In genomic region chr13:51192348-51192747, GRCh38 we compare ENCODE assay signal across 20 cellular contexts. TPM values are rescaled to one million over a fixed set of nuclear protein-coding genes. Genes with fewer than 3 reads are reported as not detected.
DNase-seq lines count a peak whose midpoint lies in the region; ATAC-seq and TF ChIP-seq lines count a peak whose summit lies in the region.
"Had no signal": no experiment of that assay in that cellular context is flagged by ENCODE, and none has a peak within 500 bp of the region (broad histone marks: within the 10 kb centered on the region; RNA-seq: fewer than 3 reads in every experiment).

No MANE protein-coding gene starts in this region.

- peak; percentile 26 to 38 for DNase-seq in cardiac fibroblast (ENCODE audit: low read depth in 2 of 2)
- peak; percentile 17 for DNase-seq in fibroblast of the aortic adventitia (ENCODE audit: low read depth)
- no peak for DNase-seq in NCI-H446 treated with DMSO at 0.1 percent for 48 hours (lab: John Stamatoyannopoulos, UW)
- DNase-seq in heart left ventricle, result no peak
- no peak for DNase-seq in hepatocyte (ENCODE audit: low spot score)
- DNase-seq in NCI-H748 (lab: John Stamatoyannopoulos, UW; ENCODE audit: unreplicated experiment), result no peak
- DNase-seq: ACHN, AML-193, DND-41, HFFc6, NCI-H1417, NCI-H187 treated with DMSO at 0.1 percent for 48 hours, NCI-H345, NCI-H526 had no signal

- H3K9me3 ChIP-seq in HEK293 (ENCODE audit: control insufficient read depth, insufficient read depth, low read depth, low read length), result no peaks in the 10 kb centered on the region
- H3K9me3 ChIP-seq in heart left ventricle, result no peaks in the 10 kb centered on the region
- no peaks in the 10 kb centered on the region for H3K9me3 ChIP-seq in hepatocyte (ENCODE audit: low read depth)
- H3K9me3 ChIP-seq: SJSA1 had no signal

- intact Hi-C loops in heart left ventricle (cut with DNase I), result no loop called here

- CTCF ChIA-PET in HEK293 (lab: Yijun Ruan, JAX), result no interaction called here

- no peaks in the 10 kb centered on the region for H3K27me3 ChIP-seq in ACC112 (ENCODE audit: insufficient read depth, low read length)
- H3K27me3 ChIP-seq in heart left ventricle, result no peaks in the 10 kb centered on the region
- no peaks in the 10 kb centered on the region for H3K27me3 ChIP-seq in hepatocyte
- H3K27me3 ChIP-seq: SJSA1 had no signal

- POLR2A ChIA-PET in HEK293 (lab: Yijun Ruan, JAX), result no interaction called here

- H3K4me3 ChIP-seq in ACC112 (ENCODE audit: low read depth, low read length), result no peak overlapping the region
- no peak overlapping the region for H3K4me3 ChIP-seq in HEK293 (ENCODE audit: low read depth, low read length)
- no peak overlapping the region for H3K4me3 ChIP-seq in cardiac fibroblast (replicated peaks in 1 of 2; ENCODE audit: low read depth in 2 of 2, low read length in 2 of 2)
- no peak overlapping the region for H3K4me3 ChIP-seq in fibroblast of the aortic adventitia (ENCODE audit: low read depth, low read length)
- H3K4me3 ChIP-seq in heart left ventricle, result no peak overlapping the region
- no peak overlapping the region for H3K4me3 ChIP-seq in hepatocyte
- H3K4me3 ChIP-seq: SJSA1 had no signal

- WGBS in heart left ventricle, 4 donors, result 78 to 96% (median 89%) methylated on average over 1 of the region's 1 CpG
- WGBS in hepatocyte (ENCODE audit: low lambda C conversion rate, missing lambda C conversion rate), result 90% methylated on average over 1 of the region's 1 CpG

- no peaks in the 10 kb centered on the region for H3K9me2 ChIP-seq in hepatocyte (replicated peaks; ENCODE audit: insufficient read depth)

- H3K27ac ChIP-seq in ACC112 (ENCODE audit: low read depth, low read length), result peak overlapping the region; percentile 56
- no peak overlapping the region for H3K27ac ChIP-seq in HEK293 (ENCODE audit: extremely low read depth, low read depth, low read length)
- H3K27ac ChIP-seq in heart left ventricle, result no peak overlapping the region
- no peak overlapping the region for H3K27ac ChIP-seq in hepatocyte
- H3K27ac ChIP-seq: C4-2B, KMS-11, SJSA1 had no signal

- H3K4me1 ChIP-seq in ACC112 (ENCODE audit: control insufficient read depth, insufficient read depth, low read length, unreplicated experiment) (peaks cover 11% of the 10 kb centered on the region), HEK293 (ENCODE audit: control insufficient read depth, insufficient read depth, low read length) (no peaks in the 10 kb centered on the region), heart left ventricle (no peaks in the 10 kb centered on the region), hepatocyte (ENCODE audit: insufficient read depth) (no peaks in the 10 kb centered on the region)
- H3K4me1 ChIP-seq: SJSA1 had no signal

- ATAC-seq in heart left ventricle, result no peak
- ATAC-seq: Panc1 had no signal

- peak overlapping the region; percentile 18 for H2AFZ ChIP-seq in ACC112 (ENCODE audit: low read length, unreplicated experiment)
- H2AFZ ChIP-seq in hepatocyte, result no peak overlapping the region

- TF ChIP-seq POLR2A in heart left ventricle (IDR thresholded peaks at IDR 0.05), result no peak

- H4K20me1 ChIP-seq in hepatocyte (ENCODE audit: insufficient read depth, poor library complexity, severe bottlenecking), result no peaks in the 10 kb centered on the region

- TF ChIP-seq CTCF in HEK293 (tag by site-specific recombination; IDR thresholded peaks at IDR 0.05), result no peak
- TF ChIP-seq CTCF in cardiac fibroblast (IDR thresholded peaks at IDR 0.05; ENCODE audit: low read depth, low read length), result no peak
- no peak for TF ChIP-seq CTCF in fibroblast of the aortic adventitia (IDR thresholded peaks at IDR 0.05; ENCODE audit: insufficient read depth, low read length)
- TF ChIP-seq CTCF in heart left ventricle (IDR thresholded peaks at IDR 0.05), result no peak
- no peak for TF ChIP-seq CTCF in hepatocyte (IDR thresholded peaks at IDR 0.05; ENCODE audit: poor library complexity)

- H3K36me3 ChIP-seq in ACC112 (ENCODE audit: insufficient read depth, low read length), result no peaks in the 10 kb centered on the region
- H3K36me3 ChIP-seq in HEK293 (ENCODE audit: control insufficient read depth in 2 of 2, insufficient read depth in 1 of 2, low read length in 2 of 2), result no peaks in the 10 kb centered on the region
- no peaks in the 10 kb centered on the region for H3K36me3 ChIP-seq in heart left ventricle
- no peaks in the 10 kb centered on the region for H3K36me3 ChIP-seq in hepatocyte (replicated peaks; ENCODE audit: insufficient read depth, low read depth)
- H3K36me3 ChIP-seq: SJSA1 had no signal

- H3K79me2 ChIP-seq in ACC112 (ENCODE audit: control insufficient read depth, insufficient read depth, low read length, unreplicated experiment) (no peaks in the 10 kb centered on the region), hepatocyte (no peaks in the 10 kb centered on the region)

- no peak overlapping the region for H3K4me2 ChIP-seq in hepatocyte
- H3K4me2 ChIP-seq: KMS-11 had no signal

TF ChIP-seq in HEK293, 187 proteins besides CTCF, POLR2A, EP300 and RAD21:
- TF ChIP-seq SP2 (tag by site-specific recombination; IDR thresholded peaks at IDR 0.05), result no peak
- TF ChIP-seq FEZF1 (tag by site-specific recombination; IDR thresholded peaks at IDR 0.05), result no peak
- TF ChIP-seq ZNF600 (tag by site-specific recombination; IDR thresholded peaks at IDR 0.05), result no peak
- 0 out of 2 replicates have a peak, but pooled peaks have one; percentile 13 for TF ChIP-seq ZNF660 (tag by site-specific recombination; IDR thresholded peaks at IDR 0.05)
- TF ChIP-seq ZNF404 (tag by site-specific recombination; IDR thresholded peaks at IDR 0.05), result no peak
- no peak for TF ChIP-seq ZNF311 (tag by site-specific recombination; IDR thresholded peaks at IDR 0.05; ENCODE audit: borderline replicate concordance)
- TF ChIP-seq ZBTB21 (tag by site-specific recombination; IDR thresholded peaks at IDR 0.05), result peak; percentile 53; the same call in 1 of the 2 replicates
- TF ChIP-seq GLIS2 (tag by site-specific recombination; IDR thresholded peaks at IDR 0.05), result no peak
- TF ChIP-seq SCRT2 (tag by site-specific recombination; IDR thresholded peaks at IDR 0.05), result peak; percentile 90
- TF ChIP-seq ZNF791 (tag by site-specific recombination; IDR thresholded peaks at IDR 0.05), result no peak

RNA-seq across cellular contexts. Expression of gene FAM124A, which starts 29.9 kb away (rescaled TPM):
- 3.3 TPM in 1 of 2 replicates, not detected in the other for total RNA-seq in fibroblast of the aortic adventitia (ENCODE audit: low replicate concordance)
- total RNA-seq in heart left ventricle, result 10 to 100 TPM in 2 of 9 donors, 1 to 10 TPM in 7; 5.6 to 16.8 (median 8.0) TPM
- polyA plus RNA-seq in heart left ventricle, result 1 to 10 TPM; 4.1 TPM
- 0.60 and 0.64 TPM in 2 replicates for total RNA-seq in hepatocyte
- 1.7 TPM in 1 of 2 replicates, not detected in the other for polyA plus RNA-seq in hepatocyte
- total RNA-seq: HFFc6 had no signal

Comparison
In these comparisons a context has a peak if more than half of its experiments do, and no peak if none do; other contexts are left out.
1. DNase-seq: peak in cardiac fibroblast (2 of 2) and fibroblast of the aortic adventitia (single experiment); none in NCI-H446 treated with DMSO at 0.1 percent for 48 hours (single experiment), heart left ventricle (0 of 5), hepatocyte (single experiment) and NCI-H748 (single experiment).